ENCODE assay signal across 8 cellular contexts in genomic region chr19:38506723-38507550, GRCh38.
DNase-seq lines count a peak whose midpoint lies in the region; ATAC-seq and TF ChIP-seq lines count a peak whose summit lies in the region.

No MANE protein-coding gene starts in this region.

- H3K27ac ChIP-seq in BLaER1 (0 out of 2 replicates have a peak overlapping the region, but pooled peaks have one; percentile 26), WERI-Rb-1 (no peak overlapping the region)

- peak overlapping the region; percentile 62 for H3K4me2 ChIP-seq in BLaER1

- TF ChIP-seq CTCF in WERI-Rb-1 (IDR thresholded peaks at IDR 0.05; ENCODE audit: low read depth, low read length): no peak

- H3K27me3 ChIP-seq in BLaER1 (no peaks in the 10 kb centered on the region), WERI-Rb-1 (ENCODE audit: insufficient read depth, low read depth, severe bottlenecking) (no peaks in the 10 kb centered on the region)

- H3K27me3 Mint-ChIP-seq in stimulated activated naive B cell treated with anti-CD40 and anti-IgM and Interleukin-4, amounts not matched to agents 10 μg/mL and 1 μg/mL and 100 μg/mL, for 72 hours: peaks cover 49 to 50% of the 10 kb centered on the region in 2 donors

- no peaks in the 10 kb centered on the region for H3K9me3 ChIP-seq in BLaER1
- no peaks in the 10 kb centered on the region for H3K9me3 ChIP-seq in WERI-Rb-1 (ENCODE audit: severe bottlenecking)

- peak; percentile 58 for ATAC-seq in GM21360 (IDR thresholded peaks at IDR 0.05; ENCODE audit: unreplicated experiment)
- ATAC-seq in stimulated activated naive B cell treated with anti-CD40 and anti-IgM and Interleukin-4, amounts not matched to agents 10 μg/mL and 1 μg/mL and 100 μg/mL, for 72 hours (replicated peaks): peak; percentile 83 to 90
- no peak for ATAC-seq in GM19328 (IDR thresholded peaks at IDR 0.05; ENCODE audit: unreplicated experiment)

- no peaks in the 10 kb centered on the region for H4K20me1 ChIP-seq in BLaER1

- H3K4me3 Mint-ChIP-seq in stimulated activated naive B cell treated with anti-CD40 and anti-IgM and Interleukin-4, amounts not matched to agents 10 μg/mL and 1 μg/mL and 100 μg/mL, for 72 hours: peak overlapping the region; percentile 7 to 41

- H3K9me3 Mint-ChIP-seq in stimulated activated naive B cell treated with anti-CD40 and anti-IgM and Interleukin-4, amounts not matched to agents 10 μg/mL and 1 μg/mL and 100 μg/mL, for 72 hours: peaks cover 3% of the 10 kb centered on the region in 2 donors

- H3K36me3 Mint-ChIP-seq in stimulated activated naive B cell treated with anti-CD40 and anti-IgM and Interleukin-4, amounts not matched to agents 10 μg/mL and 1 μg/mL and 100 μg/mL, for 72 hours: no peaks in the 10 kb centered on the region

- peaks cover 10% of the 10 kb centered on the region for H3K4me1 ChIP-seq in BLaER1

- peaks cover 6 to 8% of the 10 kb centered on the region in 2 donors for H3K4me1 Mint-ChIP-seq in stimulated activated naive B cell treated with anti-CD40 and anti-IgM and Interleukin-4, amounts not matched to agents 10 μg/mL and 1 μg/mL and 100 μg/mL, for 72 hours

- H3K4me3 ChIP-seq in BLaER1: peak overlapping the region; percentile 38
- no peak overlapping the region for H3K4me3 ChIP-seq in WERI-Rb-1 (ENCODE audit: low read depth, low read length)

- no peak overlapping the region for H3K27ac Mint-ChIP-seq in stimulated activated naive B cell treated with anti-CD40 and anti-IgM and Interleukin-4, amounts not matched to agents 10 μg/mL and 1 μg/mL and 100 μg/mL, for 72 hours

- no peaks in the 10 kb centered on the region for H3K36me3 ChIP-seq in BLaER1
- H3K36me3 ChIP-seq in WERI-Rb-1: no peaks in the 10 kb centered on the region

- H3K9ac ChIP-seq in BLaER1: 0 out of 2 replicates have a peak overlapping the region, but pooled peaks have one; percentile 34

- DNase-seq in NCI-H1930 (lab: John Stamatoyannopoulos, UW) (peak; percentile 78 to 83), WERI-Rb-1 (peak; percentile 64), dermis blood vessel endothelial cell (peak; percentile 64), medulla oblongata (ENCODE audit: extremely low spot score) (peak; percentile 73)
- peak; percentile 80 for DNase-seq in stimulated activated naive B cell treated with anti-CD40 and anti-IgM and Interleukin-4, amounts not matched to agents 10 μg/mL and 1 μg/mL and 100 μg/mL, for 72 hours
